Comparison of ENCODE assay signal across 8 cellular contexts in the genomic region with DNA sequence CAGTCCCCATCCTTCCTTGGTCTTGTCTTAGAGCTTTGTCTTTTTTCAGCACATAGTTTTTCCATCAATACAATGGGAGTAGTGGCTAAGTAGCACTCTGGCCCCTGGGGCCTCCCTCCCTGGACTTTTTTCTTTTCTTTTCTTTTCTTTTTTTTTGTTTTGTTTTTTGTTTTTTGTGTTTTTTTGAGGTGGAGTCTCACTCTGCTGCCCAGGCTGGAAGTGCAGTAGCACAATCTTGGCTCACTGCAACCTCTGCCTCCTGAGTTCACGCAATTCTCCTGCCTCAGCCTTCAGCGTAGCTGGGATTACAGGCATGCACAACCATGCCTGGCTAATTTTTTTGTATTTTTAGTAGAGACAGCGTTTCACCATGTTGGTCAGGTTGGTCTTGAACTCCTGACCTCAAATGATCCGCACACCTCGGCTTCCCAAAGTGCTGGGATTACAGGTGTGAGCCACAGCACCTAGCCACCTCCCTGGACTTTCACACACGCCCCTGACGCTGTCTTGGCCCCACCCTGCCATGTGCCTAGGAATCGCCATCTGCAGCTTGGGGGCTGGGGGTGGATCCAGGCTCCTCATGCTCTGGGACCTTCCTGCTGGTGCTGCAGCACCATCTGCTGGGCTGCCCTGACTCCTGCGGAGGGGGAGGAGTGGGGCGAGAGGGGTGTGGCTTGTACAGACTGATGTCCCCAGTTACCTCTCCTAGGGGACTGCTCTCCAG. TPM values are rescaled to one million over a fixed set of nuclear protein-coding genes. Genes with fewer than 3 reads are reported as not detected.
A peak's percentile ranks its signal among the peaks of the same experiment; 100 is the strongest.
DNase-seq lines count a peak whose midpoint lies in the region; ATAC-seq and FAIRE-seq lines count a peak whose summit lies in the region.

No MANE protein-coding gene starts in this region.

- H3K4me3 Mint-ChIP-seq in CD4-positive, alpha-beta memory T cell, result peak overlapping the region; percentile 63 to 97 (median 66)
- H3K4me3 Mint-ChIP-seq in T-helper 17 cell, result peak overlapping the region; percentile 91

- peak overlapping the region; percentile 82 to 96 (median 88) for H3K27ac Mint-ChIP-seq in CD4-positive, alpha-beta memory T cell
- H3K27ac Mint-ChIP-seq in T-helper 17 cell, result peak overlapping the region; percentile 89

- no peaks in the 10 kb centered on the region for H3K27me3 ChIP-seq in CD4-positive, alpha-beta memory T cell (ENCODE audit: insufficient read depth, low read length)

- peaks cover 22 to 57% (median 40%) of the 10 kb centered on the region in 4 donors for H3K4me1 Mint-ChIP-seq in CD4-positive, alpha-beta memory T cell
- H3K4me1 Mint-ChIP-seq in T-helper 17 cell, result peaks cover 33% of the 10 kb centered on the region

- DNase-seq in CD4-positive, alpha-beta memory T cell, result peak; percentile 81 to 88 (median 82)
- DNase-seq in NCI-H146 (lab: John Stamatoyannopoulos, UW) (peak; percentile 85), T-helper 17 cell (peak; percentile 70 to 76 (median 76)), amniotic stem cell (lab: John Stamatoyannopoulos, UW) (peak; percentile 84), left cardiac atrium (peak; percentile 94), pulmonary artery endothelial cell (ENCODE audit: low read depth, low spot score) (peak; percentile 71), urothelium cell line (ENCODE audit: low spot score) (peak; percentile 96)

- no peak overlapping the region for H3K4me3 ChIP-seq in CD4-positive, alpha-beta memory T cell (ENCODE audit: low read length in 2 of 2)

- no peaks in the 10 kb centered on the region for H3K9me3 Mint-ChIP-seq in CD4-positive, alpha-beta memory T cell

- peak; percentile 85 for FAIRE-seq in urothelium cell line (lab: Jason Lieb, UNC)

- H3K9me3 ChIP-seq in CD4-positive, alpha-beta memory T cell (ENCODE audit: control insufficient read depth in 1 of 2, low read length in 2 of 2), result no peaks in the 10 kb centered on the region
- H3K9me3 ChIP-seq in T-helper 17 cell (ENCODE audit: control insufficient read depth, low read length, poor library complexity, severe bottlenecking), result no peaks in the 10 kb centered on the region

- CTCF ChIA-PET in CD4-positive, alpha-beta memory T cell (lab: Charles Lee; ENCODE audit: partially characterized antibody), result interaction anchor here (0.8 to 7.6 kb wide), 12 partner anchors 11 to 270 kb away, joined by 3 to 126 read pairs (median 4); a partner anchor contains a TSS

- peaks cover 6 to 30% of the 10 kb centered on the region in 2 donors for H3K36me3 Mint-ChIP-seq in CD4-positive, alpha-beta memory T cell
- peaks cover 3% of the 10 kb centered on the region for H3K36me3 Mint-ChIP-seq in T-helper 17 cell (ENCODE audit: low read depth)

- H3K27me3 Mint-ChIP-seq in CD4-positive, alpha-beta memory T cell, result no peaks in the 10 kb centered on the region
- H3K27me3 Mint-ChIP-seq in T-helper 17 cell, result no peaks in the 10 kb centered on the region

- peaks cover 47% of the 10 kb centered on the region for H3K4me1 ChIP-seq in CD4-positive, alpha-beta memory T cell (ENCODE audit: insufficient read depth, low read length)

- H3K27ac ChIP-seq in CD4-positive, alpha-beta memory T cell (ENCODE audit: low read depth, low read length), result peak overlapping the region; percentile 69

- intact Hi-C loops in CD4-positive, alpha-beta memory T cell (cut with micrococcal nuclease), result loop anchor here (1.0 to 5.0 kb wide), 6 partner anchors 161 to 587 kb away; a partner anchor contains a TSS
- intact Hi-C loops in left cardiac atrium (cut with DNase I), result loop anchor here in 1 of 2 donors (1.0 to 5.0 kb wide), 3 partner anchors 92 to 175 kb away; no protein-coding TSS in a partner anchor

- peaks cover 36% of the 10 kb centered on the region for H3K36me3 ChIP-seq in CD4-positive, alpha-beta memory T cell (ENCODE audit: insufficient read depth, low read length)

- POLR2A ChIA-PET in CD4-positive, alpha-beta memory T cell (lab: Charles Lee; ENCODE audit: partially characterized antibody), result interaction anchor here (0.7 to 2.7 kb wide), 7 partner anchors 159 to 209 kb away, joined by 3 to 19 read pairs (median 4); a partner anchor contains a TSS

- peak; percentile 33 for ATAC-seq in GM21619 (IDR thresholded peaks at IDR 0.05; ENCODE audit: unreplicated experiment)
- peak; percentile 63 for ATAC-seq in T-helper 17 cell
- peak; percentile 74 to 75 for ATAC-seq in left cardiac atrium

RNA-seq across cellular contexts. Expression of a gene that starts 2.8 kb away (rescaled TPM):
- 10 to 100 TPM; 25.9 to 27.0 TPM for total RNA-seq in CD4-positive, alpha-beta memory T cell
- polyA plus RNA-seq in CD4-positive, alpha-beta memory T cell, result 1 to 10 TPM in 1 of 2 donors, under 1 TPM in 1; 0.36 to 4.6 TPM
- total RNA-seq in T-helper 17 cell (10 to 100 TPM; 30.7 to 45.6 TPM), left cardiac atrium (10 to 100 TPM in 1 of 2 donors, 1 to 10 TPM in 1; 9.0 to 14.2 TPM), pulmonary artery endothelial cell (4.1 and 6.4 TPM in 2 replicates)

RNA-seq across cellular contexts. Expression of a gene that starts 53.6 kb away (rescaled TPM):
- total RNA-seq in CD4-positive, alpha-beta memory T cell, result not detected
- not detected for polyA plus RNA-seq in CD4-positive, alpha-beta memory T cell
- total RNA-seq in T-helper 17 cell (not detected), left cardiac atrium (not detected), pulmonary artery endothelial cell (not detected in 2 replicates)
